ENCODE assay signal across 8 cellular contexts in genomic region chr1:42846257-42847110, GRCh38. TPM values are rescaled to one million over a fixed set of nuclear protein-coding genes. Genes with fewer than 3 reads are reported as not detected.
DNase-seq lines count a peak whose midpoint lies in the region; ATAC-seq and TF ChIP-seq lines count a peak whose summit lies in the region.

Gene ZNF691 (plus strand): TSS chr1:42846613. CDS start chr1:42849659, 3,046 bp downstream.

- peaks cover 34% of the 10 kb centered on the region for H3K4me1 Mint-ChIP-seq in activated CD4-positive, alpha-beta T cell treated with anti-CD3 and anti-CD28 coated beads for 36 hours

- POLR2A ChIA-PET in activated CD4-positive, alpha-beta T cell treated with anti-CD3 and anti-CD28 coated beads for 36 hours (lab: Charles Lee), result interaction anchor here (0.5 to 1.4 kb wide), 9 partner anchors 24 to 1875 kb away, joined by 3 to 12 read pairs (median 4); partner anchors contain the start of genes C1orf50, ERMAP, P3H1 and SVBP

- H3K9me3 Mint-ChIP-seq in activated CD4-positive, alpha-beta T cell treated with anti-CD3 and anti-CD28 coated beads for 36 hours (ENCODE audit: low read depth), result peaks cover 5% of the 10 kb centered on the region

- peak within 1 kb of the TSS; percentile 89 for H3K27ac Mint-ChIP-seq in activated CD4-positive, alpha-beta T cell treated with anti-CD3 and anti-CD28 coated beads for 36 hours

- no peaks in the 10 kb centered on the region for H3K27me3 Mint-ChIP-seq in activated CD4-positive, alpha-beta T cell treated with anti-CD3 and anti-CD28 coated beads for 36 hours

- H3K4me3 Mint-ChIP-seq in activated CD4-positive, alpha-beta T cell treated with anti-CD3 and anti-CD28 coated beads for 36 hours, result peak within 1 kb of the TSS; percentile 97

- no peaks in the 10 kb centered on the region for H3K27me3 ChIP-seq in BE2C

- H3K4me1 ChIP-seq in BE2C, result no peaks in the 10 kb centered on the region

- DNase-seq in BE2C (peak; percentile 85), NCI-H460 (ENCODE audit: extremely low read depth, low read depth) (peak; percentile 94), kidney tubule cell (ENCODE audit: low spot score) (peak; percentile 97)
- peak; percentile 94 for DNase-seq in activated CD4-positive, alpha-beta T cell treated with anti-CD3 and anti-CD28 coated beads for 36 hours
- DNase-seq in stimulated activated CD4-positive, alpha-beta T cell treated with anti-CD3 and anti-CD28 coated beads, Interleukin-1b, Interleukin-23, amount 100 ng/mL, for 24 hours (ENCODE audit: low read depth in 4 of 4, low spot score in 1 of 4), result peak; percentile 57 to 84 (median 75)

- H3K4me3 ChIP-seq in BE2C (ENCODE audit: low read depth, low read length), result peak within 1 kb of the TSS; percentile 84

- peak; percentile 38 for TF ChIP-seq CTCF in BE2C (IDR thresholded peaks at IDR 0.05; ENCODE audit: low read depth, low read length)

- CTCF ChIA-PET in activated CD4-positive, alpha-beta T cell treated with anti-CD3 and anti-CD28 coated beads for 36 hours (lab: Charles Lee), result interaction anchor here (0.6 to 3.6 kb wide), 21 partner anchors 11 to 325 kb away, joined by 3 to 27 read pairs (median 4); partner anchors contain the start of genes C1orf50, CFAP57, EBNA1BP2 and ERMAP

- peak within 1 kb of the TSS; percentile 70 for H3K27ac ChIP-seq in cingulate gyrus (ENCODE audit: low read depth, low read length)

- H3K9me3 ChIP-seq in BE2C, result no peaks in the 10 kb centered on the region

- peaks cover 32% of the 10 kb centered on the region for H3K36me3 Mint-ChIP-seq in activated CD4-positive, alpha-beta T cell treated with anti-CD3 and anti-CD28 coated beads for 36 hours (ENCODE audit: low read depth)

- H3K36me3 ChIP-seq in BE2C, result no peaks in the 10 kb centered on the region; the same call in 1 of the 2 replicates

- intact Hi-C loops in activated CD4-positive, alpha-beta T cell treated with anti-CD3 and anti-CD28 coated beads for 36 hours (cut with DNase I, micrococcal nuclease), result loop anchor here (1.0 to 10.0 kb wide), 14 partner anchors 29 to 1508 kb away; partner anchors contain the start of genes ERMAP (in 2 of the 2), SVBP (in 2 of the 2), C1orf50 (in 1 of the 2) and CCDC30 (in 1 of the 2)

- TF ChIP-seq POLR2A in GM19099 (IDR thresholded peaks at IDR 0.05; ENCODE audit: extremely low read depth, insufficient read length, low read depth), result peak; percentile 79

- peak; percentile 89 for ATAC-seq in HG03432 (IDR thresholded peaks at IDR 0.05; ENCODE audit: unreplicated experiment)
- ATAC-seq in activated CD4-positive, alpha-beta T cell treated with anti-CD3 and anti-CD28 coated beads for 36 hours, result peak; percentile 93

RNA-seq across cellular contexts. Expression of gene ZNF691, which starts in this region (rescaled TPM):
- 7.6 TPM for polyA plus RNA-seq in BE2C (2012; ENCODE audit: insufficient read depth, insufficient read length, low read depth)
- 6.3 and 9.3 TPM in 2 replicates for total RNA-seq in NCI-H460 (2014; rRNA removed; shearing (Covaris generic))
- polyA plus RNA-seq in NCI-H460 (2014; cell fraction: nucleus; rRNA removed), result 9.3 and 16.6 TPM in 2 replicates
- total RNA-seq in activated CD4-positive, alpha-beta T cell treated with anti-CD3 and anti-CD28 coated beads for 36 hours, result 10 to 100 TPM; 10.5 to 11.7 TPM

Comparison
In these comparisons a context has a peak if more than half of its experiments do, and no peak if none do; other contexts are left out.
1. Peak in every context shown above with its lines: DNase-seq, ATAC-seq, H3K4me3 ChIP-seq and H3K27ac ChIP-seq.